Comparison of ENCODE assay signal across 9 cellular contexts in genomic region chr3:70003119-70003518, GRCh38. TPM values are rescaled to one million over a fixed set of nuclear protein-coding genes. Genes with fewer than 3 reads are reported as not detected.
"Had no signal": no experiment of that assay in that cellular context is flagged by ENCODE, and none has a peak within 500 bp of the region (broad histone marks: within the 10 kb centered on the region; RNA-seq: fewer than 3 reads in every experiment).

No MANE protein-coding gene starts in this region.

- DNase-seq: H9, HCEC 1CT, KG1 had no signal

- H2AFZ ChIP-seq: GM23338 had no signal

- H3K4me3 ChIP-seq: GM23338 had no signal

- FAIRE-seq: H1, H54, HTR-8/SVneo had no signal

- ATAC-seq: GM23338 had no signal

- H3K4me2 ChIP-seq: GM23338 had no signal

RNA-seq across cellular contexts. Expression of gene SAMMSON, which starts 3.6 kb away (rescaled TPM):
- total RNA-seq: GM23338, H1, H9, HT-29 had no signal
- polyA plus RNA-seq: GM23338, H1, IgD-negative memory B cell had no signal
